Comparison of ENCODE assay signal across 24 cellular contexts in genomic region chr17:69144621-69145255, GRCh38. TPM values are rescaled to one million over a fixed set of nuclear protein-coding genes. Genes with fewer than 3 reads are reported as not detected.
"Had no signal": no experiment of that assay in that cellular context is flagged by ENCODE, and none has a peak within 500 bp of the region (broad histone marks: within the 10 kb centered on the region; RNA-seq: fewer than 3 reads in every experiment).

No MANE protein-coding gene starts in this region.

- DNase-seq: activated CD4-positive, alpha-beta T cell treated with anti-CD3 and anti-CD28 coated beads, Interleukin-2, amount 10 ng/mL, durations not matched to agents 7 days and 5 days; activated CD4-positive, CD25-positive, alpha-beta regulatory T cell treated with anti-CD3 and anti-CD28 coated beads, Interleukin-2, amount 50 U/mL, for 72 hours; activated CD8-positive, alpha-beta memory T cell treated with anti-CD3 and anti-CD28 coated beads, Interleukin-2, amount 10 ng/mL, durations not matched to agents 7 days and 5 days; activated CD8-positive, alpha-beta T cell treated with anti-CD3 and anti-CD28 coated beads for 36 hours; activated gamma-delta T cell treated with Interleukin-2 at 50 U/mL for 16 hours; activated T-cell treated with anti-CD3 and anti-CD28 coated beads for 4 hours; aorta; caudate nucleus; effector memory CD4-positive, alpha-beta T cell; heart left ventricle; lower lobe of right lung; mesendoderm; naive B cell; retina; stimulated activated CD4-positive, alpha-beta T cell treated with anti-CD3 and anti-CD28 coated beads, Interleukin-2, amount 100 ng/mL, for 48 hours; stimulated activated CD8-positive, alpha-beta memory T cell treated with anti-CD3 and anti-CD28 coated beads, Interleukin-4, amount 100 ng/mL, for 48 hours; stimulated activated naive B cell treated with anti-CD40 and anti-IgM and Interleukin-4, amounts not matched to agents 10 μg/mL and 1 μg/mL and 100 μg/mL, for 72 hours had no signal

- H3K4me3 Mint-ChIP-seq: activated CD4-positive, alpha-beta T cell treated with anti-CD3 and anti-CD28 coated beads, Interleukin-2, amount 10 ng/mL, durations not matched to agents 7 days and 5 days; activated CD8-positive, alpha-beta memory T cell treated with anti-CD3 and anti-CD28 coated beads, Interleukin-2, amount 10 ng/mL, durations not matched to agents 7 days and 5 days; activated CD8-positive, alpha-beta T cell treated with anti-CD3 and anti-CD28 coated beads for 36 hours; activated naive CD4-positive, alpha-beta T cell treated with anti-CD3 and anti-CD28 coated beads, Interleukin-2, amount 50 U/mL, for 24 hours; brain; naive B cell; neural crest cell; stimulated activated naive B cell treated with anti-CD40 and anti-IgM and Interleukin-4, amounts not matched to agents 10 μg/mL and 1 μg/mL and 100 μg/mL, for 72 hours; T-helper 2 cell treated with Interferon-gamma antibody and Interleukin-4, amounts not matched to agents 5 μg/mL and 100 μg/mL, for 36 hours; type B pancreatic cell had no signal

- H3K9me3 ChIP-seq: heart left ventricle, lower lobe of right lung, thoracic aorta had no signal

- H3K27ac Mint-ChIP-seq: activated CD4-positive, alpha-beta T cell treated with anti-CD3 and anti-CD28 coated beads, Interleukin-2, amount 10 ng/mL, durations not matched to agents 7 days and 5 days; activated CD8-positive, alpha-beta memory T cell treated with anti-CD3 and anti-CD28 coated beads, Interleukin-2, amount 10 ng/mL, durations not matched to agents 7 days and 5 days; activated CD8-positive, alpha-beta T cell treated with anti-CD3 and anti-CD28 coated beads for 36 hours; activated naive CD4-positive, alpha-beta T cell treated with anti-CD3 and anti-CD28 coated beads, Interleukin-2, amount 50 U/mL, for 24 hours; brain; stimulated activated naive B cell treated with anti-CD40 and anti-IgM and Interleukin-4, amounts not matched to agents 10 μg/mL and 1 μg/mL and 100 μg/mL, for 72 hours; T-helper 2 cell treated with Interferon-gamma antibody and Interleukin-4, amounts not matched to agents 5 μg/mL and 100 μg/mL, for 36 hours; type B pancreatic cell had no signal

- H3K27me3 ChIP-seq: heart left ventricle had no signal

- H3K9me3 Mint-ChIP-seq: activated CD4-positive, alpha-beta T cell treated with anti-CD3 and anti-CD28 coated beads, Interleukin-2, amount 10 ng/mL, durations not matched to agents 7 days and 5 days; activated CD8-positive, alpha-beta T cell treated with anti-CD3 and anti-CD28 coated beads for 36 hours; activated naive CD4-positive, alpha-beta T cell treated with anti-CD3 and anti-CD28 coated beads, Interleukin-2, amount 50 U/mL, for 24 hours; naive B cell; neural crest cell; T-helper 2 cell treated with Interferon-gamma antibody and Interleukin-4, amounts not matched to agents 5 μg/mL and 100 μg/mL, for 36 hours; type B pancreatic cell had no signal

- H3K4me3 ChIP-seq: heart left ventricle, lower lobe of right lung, thoracic aorta had no signal

- ATAC-seq: activated CD8-positive, alpha-beta memory T cell treated with anti-CD3 and anti-CD28 coated beads, Interleukin-2, amount 10 ng/mL, durations not matched to agents 7 days and 5 days; activated CD8-positive, alpha-beta T cell treated with anti-CD3 and anti-CD28 coated beads for 36 hours; heart left ventricle; lower lobe of right lung had no signal

- H3K27ac ChIP-seq: lower lobe of right lung, thoracic aorta, WERI-Rb-1 had no signal

- H3K4me1 Mint-ChIP-seq: activated CD4-positive, alpha-beta T cell treated with anti-CD3 and anti-CD28 coated beads, Interleukin-2, amount 10 ng/mL, durations not matched to agents 7 days and 5 days; activated CD8-positive, alpha-beta memory T cell treated with anti-CD3 and anti-CD28 coated beads, Interleukin-2, amount 10 ng/mL, durations not matched to agents 7 days and 5 days; activated naive CD4-positive, alpha-beta T cell treated with anti-CD3 and anti-CD28 coated beads, Interleukin-2, amount 50 U/mL, for 24 hours had no signal

- H3K27me3 Mint-ChIP-seq: activated naive CD4-positive, alpha-beta T cell treated with anti-CD3 and anti-CD28 coated beads, Interleukin-2, amount 50 U/mL, for 24 hours; naive B cell; stimulated activated naive B cell treated with anti-CD40 and anti-IgM and Interleukin-4, amounts not matched to agents 10 μg/mL and 1 μg/mL and 100 μg/mL, for 72 hours; type B pancreatic cell had no signal

- H3K36me3 ChIP-seq: lower lobe of right lung, thoracic aorta, WERI-Rb-1 had no signal

- H3K4me1 ChIP-seq: lower lobe of right lung had no signal

- H3K36me3 Mint-ChIP-seq: activated CD8-positive, alpha-beta memory T cell treated with anti-CD3 and anti-CD28 coated beads, Interleukin-2, amount 10 ng/mL, durations not matched to agents 7 days and 5 days; activated naive CD4-positive, alpha-beta T cell treated with anti-CD3 and anti-CD28 coated beads, Interleukin-2, amount 50 U/mL, for 24 hours; brain; naive B cell; stimulated activated naive B cell treated with anti-CD40 and anti-IgM and Interleukin-4, amounts not matched to agents 10 μg/mL and 1 μg/mL and 100 μg/mL, for 72 hours; type B pancreatic cell had no signal

RNA-seq across cellular contexts. Expression of gene ABCA6, which starts 3.0 kb away (rescaled TPM):
- total RNA-seq: activated CD8-positive, alpha-beta T cell treated with anti-CD3 and anti-CD28 coated beads for 36 hours had no signal
